1 cellular context compared by ENCODE assay signal in genomic region chr9:122001491-122002201, GRCh38.
TF ChIP-seq lines count a peak whose summit lies in the region.

No MANE protein-coding gene starts in this region.

TF ChIP-seq in H1, 55 proteins besides CTCF, POLR2A, EP300 and RAD21:
- no peak for TF ChIP-seq ATF2 (IDR thresholded peaks at IDR 0.05; ENCODE audit: low read length)
- TF ChIP-seq EGR1 (IDR thresholded peaks at IDR 0.05; ENCODE audit: borderline replicate concordance, low read depth, low read length): peak; percentile 57; the same call in 1 of the 2 replicates
- no peak for TF ChIP-seq BACH1 (IDR thresholded peaks at IDR 0.05; ENCODE audit: low read length)
- TF ChIP-seq CHD1 (IDR thresholded peaks at IDR 0.05; ENCODE audit: low read depth, low read length): no peak
- TF ChIP-seq RNF2 (IDR thresholded peaks at IDR 0.05; ENCODE audit: borderline replicate concordance, low read depth, low read length, missing control alignments, poor library complexity, severe bottlenecking): no peak
- peak; percentile 82 for TF ChIP-seq NANOG (IDR thresholded peaks at IDR 0.05; ENCODE audit: insufficient read depth, low read depth, low read length, poor library complexity, severe bottlenecking)
- TF ChIP-seq SRF (IDR thresholded peaks at IDR 0.05; ENCODE audit: low read depth, low read length): no peak
TF ChIP-seq in H1: peak in this region for 2.
